18 cellular contexts compared by ENCODE assay signal in the genomic region with DNA sequence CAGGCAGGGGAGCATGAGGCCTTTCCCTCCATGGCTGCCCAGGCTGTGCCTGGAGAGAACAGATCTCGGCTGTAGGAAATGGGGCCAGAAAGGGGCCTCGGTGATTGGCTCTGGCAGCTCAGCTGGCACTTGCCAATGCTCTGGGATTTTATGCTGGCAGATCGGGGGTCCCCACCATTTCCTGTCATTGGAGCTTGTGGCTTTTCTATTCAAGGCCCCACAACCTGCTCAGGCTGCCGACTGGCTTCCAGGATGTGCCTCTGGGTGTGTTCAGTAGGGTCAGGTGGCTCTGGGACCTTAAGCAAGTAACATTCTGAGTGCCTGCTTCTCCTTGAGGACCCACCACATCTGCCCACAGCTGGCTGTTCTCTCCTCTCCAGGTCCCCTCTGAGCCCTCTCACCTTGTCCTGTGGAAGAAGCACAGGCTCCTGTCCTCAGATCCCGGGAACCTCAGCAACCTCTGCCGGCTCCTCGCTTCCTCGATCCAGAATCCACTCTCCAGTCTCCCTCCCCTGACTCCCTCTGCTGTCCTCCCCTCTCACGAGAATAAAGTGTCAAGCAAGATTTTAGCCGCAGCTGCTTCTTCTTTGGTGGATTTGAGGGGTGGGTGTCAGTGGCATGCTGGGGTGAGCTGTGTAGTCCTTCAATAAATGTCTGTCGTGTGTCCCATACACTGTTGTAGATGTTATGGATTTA. TPM values are rescaled to one million over a fixed set of nuclear protein-coding genes. Genes with fewer than 3 reads are reported as not detected.
DNase-seq lines count a peak whose midpoint lies in the region; ATAC-seq and TF ChIP-seq lines count a peak whose summit lies in the region.
"Had no signal": no experiment of that assay in that cellular context is flagged by ENCODE, and none has a peak within 500 bp of the region (broad histone marks: within the 10 kb centered on the region; RNA-seq: fewer than 3 reads in every experiment).

No MANE protein-coding gene starts in this region.

- CTCF ChIA-PET in SK-N-SH (lab: Yijun Ruan, JAX) = interaction anchor here (0.8 to 9.4 kb wide), 6 partner anchors 8 to 116 kb away, joined by 3 to 91 read pairs (median 6); no protein-coding TSS in a partner anchor

- H3K9ac ChIP-seq in SK-N-SH = no peak overlapping the region

- H3K27ac ChIP-seq in right atrium auricular region (no peak overlapping the region), SJCRH30 (no peak overlapping the region), SK-N-SH (ENCODE audit: low read depth in 2 of 2, low read length in 1 of 2) (no peak overlapping the region)
- H3K27ac ChIP-seq: gastroesophageal sphincter had no signal

- POLR2A ChIA-PET in SK-N-SH (lab: Yijun Ruan, JAX) = interaction anchor here (0.5 kb wide), 1 partner anchor 22 kb away, joined by 3 read pairs; no protein-coding TSS in a partner anchor

- H3K36me3 ChIP-seq in right atrium auricular region (no peaks in the 10 kb centered on the region), SJCRH30 (no peaks in the 10 kb centered on the region), SK-N-SH (replicated peaks in 1 of 2; ENCODE audit: control insufficient read depth in 1 of 2, insufficient read depth in 2 of 2, low read length in 1 of 2) (no peaks in the 10 kb centered on the region), mucosa of descending colon (ENCODE audit: low read depth) (no peaks in the 10 kb centered on the region)
- H3K36me3 ChIP-seq: gastroesophageal sphincter had no signal

- H4K20me1 ChIP-seq in SK-N-SH (ENCODE audit: insufficient read depth) = no peaks in the 10 kb centered on the region

- no peak for TF ChIP-seq EP300 in SK-N-SH (IDR thresholded peaks at IDR 0.05; ENCODE audit: borderline replicate concordance in 1 of 2, low read depth in 1 of 2, low read length in 1 of 2)

- H3F3A ChIP-seq in SK-N-SH (replicated peaks; ENCODE audit: insufficient read depth) = peaks cover 15% of the 10 kb centered on the region

- DNase-seq in right atrium auricular region (ENCODE audit: low spot score) (peak; percentile 56), Right ventricle myocardium inferior (ENCODE audit: missing footprints) (no peak), SJCRH30 (no peak), left lobe of liver (ENCODE audit: low spot score) (peak; percentile 36), cerebellum (ENCODE audit: low spot score) (no peak), SK-N-SH (no peak), mucosa of descending colon (no peak)
- DNase-seq: amygdala; central memory CD4-positive, alpha-beta T cell; NCI-H1436; NCI-H526 treated with DMSO at 0.1 percent for 48 hours; stimulated activated CD4-positive, alpha-beta T cell treated with anti-CD3 and anti-CD28 coated beads, Interleukin-12 subunit alpha, Interleukin-12 subunit beta, amount 100 ng/mL, for 4 hours had no signal

- no peak for TF ChIP-seq CTCF in right atrium auricular region (IDR thresholded peaks at IDR 0.05)
- TF ChIP-seq CTCF in SK-N-SH (IDR thresholded peaks at IDR 0.05) = no peak
- TF ChIP-seq CTCF in mucosa of descending colon (IDR thresholded peaks at IDR 0.05) = no peak

- H3K27me3 ChIP-seq in right atrium auricular region (no peaks in the 10 kb centered on the region), SJCRH30 (0 out of 2 replicates have a peak, but pooled peaks cover 7% of the 10 kb centered on the region), SK-N-SH (ENCODE audit: insufficient read depth) (no peaks in the 10 kb centered on the region)

- ATAC-seq in Right ventricle myocardium inferior (no peak), left lobe of liver (no peak), GM18520 (IDR thresholded peaks at IDR 0.05; ENCODE audit: unreplicated experiment) (no peak), mucosa of descending colon (no peak)
- ATAC-seq: gastroesophageal sphincter had no signal

- WGBS in SK-N-SH (ENCODE audit: low lambda C conversion rate) = 81% methylated on average over 10 of the region's 11 CpGs

- no peaks in the 10 kb centered on the region for H3K9me2 ChIP-seq in SK-N-SH

- TF ChIP-seq RAD21 in SK-N-SH (IDR thresholded peaks at IDR 0.05; ENCODE audit: low read length) = no peak

- no peak overlapping the region for H3K4me3 ChIP-seq in right atrium auricular region
- H3K4me3 ChIP-seq in SJCRH30 = peak overlapping the region; percentile 7; the same call in 1 of the 2 replicates
- no peak overlapping the region for H3K4me3 ChIP-seq in SK-N-SH (ENCODE audit: low read depth in 2 of 2, low read length in 1 of 2)
- H3K4me3 ChIP-seq in mucosa of descending colon = no peak overlapping the region
- H3K4me3 ChIP-seq: gastroesophageal sphincter had no signal

- H3K9me3 ChIP-seq in right atrium auricular region = no peaks in the 10 kb centered on the region
- no peaks in the 10 kb centered on the region for H3K9me3 ChIP-seq in SJCRH30 (replicated peaks)
- H3K9me3 ChIP-seq in SK-N-SH = no peaks in the 10 kb centered on the region
- H3K9me3 ChIP-seq in mucosa of descending colon = no peaks in the 10 kb centered on the region
- H3K9me3 ChIP-seq: gastroesophageal sphincter had no signal

- no peak overlapping the region for H2AFZ ChIP-seq in SK-N-SH (ENCODE audit: low read depth)

- H3K79me2 ChIP-seq in SK-N-SH (ENCODE audit: insufficient read depth) = no peaks in the 10 kb centered on the region

- intact Hi-C loops in Right ventricle myocardium inferior (cut with DNase I) (no loop called here), mucosa of descending colon (cut with DNase I, micrococcal nuclease) (no loop called here)

- no peak overlapping the region for H3K4me2 ChIP-seq in SK-N-SH

- H3K4me1 ChIP-seq in right atrium auricular region = no peaks in the 10 kb centered on the region
- peaks cover 5% of the 10 kb centered on the region; the same call in 1 of the 2 replicates for H3K4me1 ChIP-seq in SJCRH30
- peaks cover 4 to 11% of the 10 kb centered on the region in 2 experiments; a peak in 2 of 4 replicates for H3K4me1 ChIP-seq in SK-N-SH (ENCODE audit: control insufficient read depth in 1 of 2, insufficient read depth in 2 of 2, low read depth in 1 of 2, low read length in 1 of 2)
- no peaks in the 10 kb centered on the region for H3K4me1 ChIP-seq in mucosa of descending colon (ENCODE audit: low read depth)
- H3K4me1 ChIP-seq: gastroesophageal sphincter had no signal

TF ChIP-seq in SK-N-SH, 30 proteins besides CTCF, POLR2A, EP300 and RAD21:
- TF ChIP-seq GABPA (IDR thresholded peaks at IDR 0.05; ENCODE audit: low read depth) (no peak), NFIC (IDR thresholded peaks at IDR 0.05; ENCODE audit: borderline replicate concordance) (no peak), MXI1 (IDR thresholded peaks at IDR 0.05; ENCODE audit: low read depth, low read length) (no peak)
- TF ChIP-seq, protein P1, sequence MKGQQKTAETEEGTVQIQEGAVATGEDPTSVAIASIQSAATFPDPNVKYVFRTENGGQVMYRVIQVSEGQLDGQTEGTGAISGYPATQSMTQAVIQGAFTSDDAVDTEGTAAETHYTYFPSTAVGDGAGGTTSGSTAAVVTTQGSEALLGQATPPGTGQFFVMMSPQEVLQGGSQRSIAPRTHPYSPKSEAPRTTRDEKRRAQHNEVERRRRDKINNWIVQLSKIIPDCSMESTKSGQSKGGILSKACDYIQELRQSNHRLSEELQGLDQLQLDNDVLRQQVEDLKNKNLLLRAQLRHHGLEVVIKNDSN (IDR thresholded peaks at IDR 0.05; ENCODE audit: borderline replicate concordance, low read depth) = no peak
- TF ChIP-seq, protein P2, sequence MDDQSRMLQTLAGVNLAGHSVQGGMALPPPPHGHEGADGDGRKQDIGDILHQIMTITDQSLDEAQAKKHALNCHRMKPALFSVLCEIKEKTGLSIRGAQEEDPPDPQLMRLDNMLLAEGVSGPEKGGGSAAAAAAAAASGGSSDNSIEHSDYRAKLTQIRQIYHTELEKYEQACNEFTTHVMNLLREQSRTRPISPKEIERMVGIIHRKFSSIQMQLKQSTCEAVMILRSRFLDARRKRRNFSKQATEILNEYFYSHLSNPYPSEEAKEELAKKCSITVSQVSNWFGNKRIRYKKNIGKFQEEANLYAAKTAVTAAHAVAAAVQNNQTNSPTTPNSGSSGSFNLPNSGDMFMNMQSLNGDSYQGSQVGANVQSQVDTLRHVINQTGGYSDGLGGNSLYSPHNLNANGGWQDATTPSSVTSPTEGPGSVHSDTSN (IDR thresholded peaks at IDR 0.05) = no peak

RNA-seq across cellular contexts. Expression of a gene that starts 4.2 kb away (rescaled TPM):
- total RNA-seq in right atrium auricular region = 1 to 10 TPM in 1 of 2 donors, not detected in 1; 1.4 TPM
- total RNA-seq in Right ventricle myocardium inferior = 3.4 TPM
- not detected in 2 replicates for total RNA-seq in SJCRH30 (2014; rRNA removed; shearing (Covaris generic))
- 0.68 TPM for total RNA-seq in left lobe of liver
- total RNA-seq in cerebellum = not detected
- polyA plus RNA-seq in SK-N-SH (2012; rRNA removed) = not detected in 2 replicates
- polyA plus RNA-seq in SK-N-SH (2012; cell fraction: cytosol; rRNA removed) = not detected in 2 replicates
- 0.12 TPM in 1 of 2 replicates, not detected in the other for polyA plus RNA-seq in SK-N-SH (2012; cell fraction: nucleus; rRNA removed)
- total RNA-seq in mucosa of descending colon = 1 to 10 TPM; 3.0 to 6.5 (median 4.3) TPM
- total RNA-seq: HT-29, LHCN-M2, SK-MEL-5, temporal lobe had no signal

RNA-seq across cellular contexts. Expression of a gene that starts 30.3 kb away (rescaled TPM):
- total RNA-seq in right atrium auricular region (under 1 TPM in 1 of 2 donors, not detected in 1; 0.15 TPM), Right ventricle myocardium inferior (0.19 TPM), left lobe of liver (9.8 TPM), cerebellum (1.7 TPM), mucosa of descending colon (1 to 10 TPM in 2 of 3 donors, not detected in 1; 1.3 to 2.2 TPM)
- total RNA-seq in SJCRH30 (2014; rRNA removed; shearing (Covaris generic)) = not detected in 2 replicates
- polyA plus RNA-seq in SK-N-SH (2012; rRNA removed) = not detected in 2 replicates
- polyA plus RNA-seq in SK-N-SH (2012; cell fraction: cytosol; rRNA removed) = not detected in 2 replicates
- not detected in 2 replicates for polyA plus RNA-seq in SK-N-SH (2012; cell fraction: nucleus; rRNA removed)
- total RNA-seq: gastroesophageal sphincter, HT-29, LHCN-M2, SK-MEL-5 had no signal

RNA-seq across cellular contexts. Expression of a gene that starts 55.5 kb away (rescaled TPM):
- total RNA-seq in right atrium auricular region = 100 to 1,000 TPM in 1 of 2 donors, 10 to 100 TPM in 1; 35.1 to 116 TPM
- 29.1 TPM for total RNA-seq in Right ventricle myocardium inferior
- 98.9 and 107 TPM in 2 replicates for total RNA-seq in SJCRH30 (2014; rRNA removed; shearing (Covaris generic))
- 28.0 TPM for total RNA-seq in left lobe of liver
- 13.2 TPM for total RNA-seq in cerebellum
- polyA plus RNA-seq in SK-N-SH (2012; rRNA removed) = 5.6 and 6.4 TPM in 2 replicates
- 2.9 and 4.3 TPM in 2 replicates for polyA plus RNA-seq in SK-N-SH (2012; cell fraction: cytosol; rRNA removed)
- 7.0 and 7.3 TPM in 2 replicates for polyA plus RNA-seq in SK-N-SH (2012; cell fraction: nucleus; rRNA removed)
- total RNA-seq in mucosa of descending colon = 1 to 10 TPM; 1.9 to 8.7 (median 2.8) TPM

Comparison
In these comparisons a context has a peak if more than half of its experiments do, and no peak if none do; other contexts are left out.
1. DNase-seq: peak in right atrium auricular region (single experiment) and left lobe of liver (single experiment); none in Right ventricle myocardium inferior (single experiment), SJCRH30 (0 of 2), cerebellum (single experiment), SK-N-SH (single experiment) and mucosa of descending colon (0 of 3).